In genomic region chr1:112448937-112449629, GRCh38 we compare ENCODE assay signal across 33 cellular contexts. TPM values are rescaled to one million over a fixed set of nuclear protein-coding genes. Genes with fewer than 3 reads are reported as not detected.
"Had no signal": no experiment of that assay in that cellular context is flagged by ENCODE, and none has a peak within 500 bp of the region (broad histone marks: within the 10 kb centered on the region; RNA-seq: fewer than 3 reads in every experiment).

No MANE protein-coding gene starts in this region.

- H3K4me1 Mint-ChIP-seq: activated B cell treated with CpG ODN at 0.5 μM for 24 hours had no signal

- H3K27me3 ChIP-seq: adrenal gland, body of pancreas, SJCRH30 had no signal

- H3K27ac ChIP-seq: adrenal gland, KMS-11, SJCRH30, SK-N-MC had no signal

- H3K9me3 Mint-ChIP-seq: activated B cell treated with CpG ODN at 0.5 μM for 24 hours; activated CD4-positive, alpha-beta memory T cell treated with anti-CD3 and anti-CD28 coated beads for 36 hours; activated naive CD4-positive, alpha-beta T cell treated with anti-CD3 and anti-CD28 coated beads for 36 hours; activated naive CD4-positive, alpha-beta T cell treated with anti-CD3 and anti-CD28 coated beads, Interleukin-2, amount 50 U/mL, for 72 hours; activated T-cell treated with anti-CD3 and anti-CD28 coated beads, Interleukin-2, amount 50 U/mL, for 4 hours; activated T-helper 1 cell treated with anti-CD3 and anti-CD28 coated beads, Interleukin-12 subunit alpha, Interleukin-12 subunit beta, Interleukin-2, Interleukin-4 antibody, amounts not matched to agents 30 ng/mL and 10 ng/mL and 1 ng/mL, durations not matched to agents 14 hours and 24 hours and 36 hours; T-helper 2 cell treated with Interferon-gamma antibody and Interleukin-4, amounts not matched to agents 5 μg/mL and 100 μg/mL, for 36 hours had no signal

- H3K4me1 ChIP-seq: SJCRH30 had no signal

- H3K36me3 ChIP-seq: adrenal gland had no signal

- H3K4me3 Mint-ChIP-seq: activated B cell treated with CpG ODN at 0.5 μM for 24 hours; activated CD4-positive, alpha-beta memory T cell treated with anti-CD3 and anti-CD28 coated beads for 36 hours; activated naive CD4-positive, alpha-beta T cell treated with anti-CD3 and anti-CD28 coated beads for 36 hours; activated T-cell treated with anti-CD3 and anti-CD28 coated beads, Interleukin-2, amount 50 U/mL, for 4 hours; activated T-helper 1 cell treated with anti-CD3 and anti-CD28 coated beads, Interleukin-12 subunit alpha, Interleukin-12 subunit beta, Interleukin-2, Interleukin-4 antibody, amounts not matched to agents 30 ng/mL and 10 ng/mL and 1 ng/mL, durations not matched to agents 14 hours and 24 hours and 36 hours; T-helper 2 cell treated with Interferon-gamma antibody and Interleukin-4, amounts not matched to agents 5 μg/mL and 100 μg/mL, for 36 hours had no signal

- H3K4me3 ChIP-seq: adrenal gland, body of pancreas, SJCRH30, SK-N-MC had no signal

- ATAC-seq: activated naive CD4-positive, alpha-beta T cell treated with anti-CD3 and anti-CD28 coated beads, Interleukin-2, amount 50 U/mL, for 72 hours; activated T-cell treated with anti-CD3 and anti-CD28 coated beads, Interleukin-2, amount 50 U/mL, for 4 hours; body of pancreas; Panc1 had no signal

- H3K9ac ChIP-seq: KMS-11 had no signal

- DNase-seq: activated B cell treated with CpG ODN at 0.5 μM for 24 hours; activated CD4-positive, alpha-beta memory T cell treated with anti-CD3 and anti-CD28 coated beads for 36 hours; activated CD4-positive, alpha-beta T cell treated with anti-CD3 and anti-CD28 coated beads for 4 hours; activated CD4-positive, alpha-beta T cell treated with anti-CD3 and anti-CD28 coated beads, Interleukin-2, amount 50 U/mL, for 1 hour; activated CD4-positive, CD25-positive, alpha-beta regulatory T cell treated with anti-CD3 and anti-CD28 coated beads, Interleukin-2, amount 50 U/mL, for 72 hours; activated CD8-positive, alpha-beta memory T cell treated with anti-CD3 and anti-CD28 coated beads, Interleukin-2, amount 50 U/mL, for 4 hours; activated gamma-delta T cell treated with Interleukin-2 at 50 U/mL for 16 hours; activated naive CD4-positive, alpha-beta T cell treated with anti-CD3 and anti-CD28 coated beads for 36 hours; activated T-cell treated with anti-CD3 and anti-CD28 coated beads for 4 hours; activated T-cell treated with anti-CD3 and anti-CD28 coated beads, Interleukin-2, amount 50 U/mL, for 4 hours; adrenal gland; body of pancreas; NCI-H1092 treated with DMSO at 0.1 percent for 48 hours; NCI-H1417; NCI-H146; NCI-H187; NCI-H2029 treated with DMSO at 0.1 percent for 48 hours; NCI-H2107; NCI-H2171; NCI-H510A; NCI-H526; NCI-H748 treated with DMSO at 0.1 percent for 48 hours; NK-92 treated with Interleukin-12 subunit alpha and Interleukin-12 subunit beta, amount 100 ng/mL, for 24 hours; OCI-M1; SHP77; SJCRH30 had no signal

- H3K9me3 ChIP-seq: adrenal gland, body of pancreas, SJCRH30 had no signal

- H3K36me3 Mint-ChIP-seq: activated CD4-positive, alpha-beta memory T cell treated with anti-CD3 and anti-CD28 coated beads for 36 hours; activated naive CD4-positive, alpha-beta T cell treated with anti-CD3 and anti-CD28 coated beads, Interleukin-2, amount 50 U/mL, for 72 hours had no signal

- H3K27me3 Mint-ChIP-seq: activated CD4-positive, alpha-beta memory T cell treated with anti-CD3 and anti-CD28 coated beads for 36 hours had no signal

- H3K4me2 ChIP-seq: KMS-11 had no signal

- H3K27ac Mint-ChIP-seq: activated B cell treated with CpG ODN at 0.5 μM for 24 hours; activated CD4-positive, alpha-beta memory T cell treated with anti-CD3 and anti-CD28 coated beads for 36 hours; activated naive CD4-positive, alpha-beta T cell treated with anti-CD3 and anti-CD28 coated beads for 36 hours; activated naive CD4-positive, alpha-beta T cell treated with anti-CD3 and anti-CD28 coated beads, Interleukin-2, amount 50 U/mL, for 72 hours; activated T-helper 1 cell treated with anti-CD3 and anti-CD28 coated beads, Interleukin-12 subunit alpha, Interleukin-12 subunit beta, Interleukin-2, Interleukin-4 antibody, amounts not matched to agents 30 ng/mL and 10 ng/mL and 1 ng/mL, durations not matched to agents 14 hours and 24 hours and 36 hours; T-helper 2 cell treated with Interferon-gamma antibody and Interleukin-4, amounts not matched to agents 5 μg/mL and 100 μg/mL, for 36 hours had no signal

RNA-seq across cellular contexts. Expression of gene WNT2B, which starts 59.7 kb away (rescaled TPM):
- total RNA-seq: RPMI7951 had no signal
